Comparison of ENCODE assay signal across 8 cellular contexts in genomic region chr20:38032585-38033329, GRCh38. TPM values are rescaled to one million over a fixed set of nuclear protein-coding genes. Genes with fewer than 3 reads are reported as not detected.
DNase-seq lines count a peak whose midpoint lies in the region; ATAC-seq and TF ChIP-seq lines count a peak whose summit lies in the region.

No MANE protein-coding gene starts in this region.

- no peaks in the 10 kb centered on the region for H3K27me3 Mint-ChIP-seq in Calu3 (ENCODE audit: unreplicated experiment)

- no peaks in the 10 kb centered on the region for H3K27me3 ChIP-seq in trophoblast cell (ENCODE audit: insufficient read depth, low read length)

- H2BK12ac ChIP-seq in trophoblast cell (ENCODE audit: low read length) = no peak overlapping the region

- peak; percentile 63 for ATAC-seq in GM19395 (IDR thresholded peaks at IDR 0.05; ENCODE audit: unreplicated experiment)
- peak; percentile 48 for ATAC-seq in HG03439 (IDR thresholded peaks at IDR 0.05; ENCODE audit: unreplicated experiment)

- peak overlapping the region; percentile 38 for H2AK5ac ChIP-seq in trophoblast cell (ENCODE audit: low read length)

- peaks cover 0 to 10% of the 10 kb centered on the region in 2 experiments for H3K36me3 ChIP-seq in trophoblast cell (ENCODE audit: control insufficient read depth in 1 of 2, insufficient read depth in 2 of 2, low read length in 2 of 2)

- H2BK120ac ChIP-seq in trophoblast cell (ENCODE audit: insufficient read depth, low read length, poor library complexity) = peak overlapping the region; percentile 25

- no CpG with 5 or more reads among the region's 28 CpGs for WGBS in trophoblast cell (ENCODE audit: extremely low coverage, insufficient coverage, insufficient read length)

- intact Hi-C loops in Calu3 (cut with micrococcal nuclease; ENCODE audit: unreplicated experiment) = no loop called here

- H3K79me1 ChIP-seq in trophoblast cell (ENCODE audit: low read length) = peaks cover 11% of the 10 kb centered on the region

- H3K27ac ChIP-seq in VCaP (peak overlapping the region; percentile 95), trophoblast cell (ENCODE audit: low read depth, low read length) (no peak overlapping the region)

- peak overlapping the region; percentile 52 for H3K9ac ChIP-seq in trophoblast cell (ENCODE audit: low read length)

- H3K27ac Mint-ChIP-seq in Calu3 (ENCODE audit: unreplicated experiment) = peak overlapping the region; percentile 72

- peak overlapping the region; percentile 47 for H3K18ac ChIP-seq in trophoblast cell (ENCODE audit: low read length)

- H3K23ac ChIP-seq in trophoblast cell (ENCODE audit: low read length) = no peak overlapping the region

- peak overlapping the region; percentile 76 for H4K91ac ChIP-seq in trophoblast cell (ENCODE audit: low read depth, low read length)

- no peaks in the 10 kb centered on the region for H3K9me3 Mint-ChIP-seq in Calu3 (ENCODE audit: low read depth, unreplicated experiment)

- H2BK5ac ChIP-seq in trophoblast cell (ENCODE audit: low read depth, low read length, poor library complexity) = peak overlapping the region; percentile 20

- H3K4me1 Mint-ChIP-seq in Calu3 (ENCODE audit: low read depth, unreplicated experiment) = peaks cover 67% of the 10 kb centered on the region

- H2AFZ ChIP-seq in trophoblast cell (ENCODE audit: insufficient read depth, low read length, poor library complexity) = peak overlapping the region; percentile 58

- H3K4me3 Mint-ChIP-seq in Calu3 (ENCODE audit: low read depth, unreplicated experiment) = peak overlapping the region; percentile 78

- H3K14ac ChIP-seq in trophoblast cell (ENCODE audit: low read length) = peak overlapping the region; percentile 61

- TF ChIP-seq CTCF in Calu3 (IDR thresholded peaks at IDR 0.05; ENCODE audit: unreplicated experiment) (no peak), VCaP (conservative IDR thresholded peaks at IDR 0.05) (no peak), fibroblast of the aortic adventitia (IDR thresholded peaks at IDR 0.05; ENCODE audit: insufficient read depth, low read length) (no peak)

- no peaks in the 10 kb centered on the region for H3K9me3 ChIP-seq in trophoblast cell (ENCODE audit: insufficient read depth, low read depth, low read length)

- peak overlapping the region; percentile 95 for H4K8ac ChIP-seq in trophoblast cell (ENCODE audit: low read depth, low read length)

- peak overlapping the region; percentile 96 for H3K4me3 ChIP-seq in fibroblast of the aortic adventitia (ENCODE audit: low read depth, low read length)
- H3K4me3 ChIP-seq in trophoblast cell (ENCODE audit: low read depth, low read length) = peak overlapping the region; percentile 97

- peak overlapping the region; percentile 71 for H4K12ac ChIP-seq in trophoblast cell (ENCODE audit: low read depth, low read length)

- peaks cover 46% of the 10 kb centered on the region for H3K36me3 Mint-ChIP-seq in Calu3 (ENCODE audit: insufficient read depth, unreplicated experiment)

- no peak for DNase-seq in Calu3
- no peak for DNase-seq in fibroblast of the aortic adventitia (ENCODE audit: low read depth)
- DNase-seq in trophoblast cell = peak in 1 of 2 donors; percentile 12
- no peak for DNase-seq in KG1 (lab: John Stamatoyannopoulos, UW)
- no peak for DNase-seq in EL

- H3K4me2 ChIP-seq in trophoblast cell (ENCODE audit: low read length) = peak overlapping the region; percentile 79

- H3K4ac ChIP-seq in trophoblast cell (ENCODE audit: low read depth, low read length) = peak overlapping the region; percentile 23

- peaks cover 6 to 21% of the 10 kb centered on the region in 2 experiments for H3K4me1 ChIP-seq in trophoblast cell (ENCODE audit: control insufficient read depth in 1 of 2, insufficient read depth in 2 of 2, low read length in 2 of 2)

- CTCF ChIA-PET in Calu3 (lab: Charles Lee) = interaction anchor here (0.5 to 1.3 kb wide), 4 partner anchors 11 to 244 kb away, joined by 3 to 5 read pairs (median 3); no protein-coding TSS in a partner anchor

- H3K79me2 ChIP-seq in trophoblast cell (ENCODE audit: control insufficient read depth, insufficient read depth, low read length, poor library complexity) = peaks cover 15% of the 10 kb centered on the region

- BruUV-seq in Calu3 (replicated peaks; lab: Mats Ljungman, UMichigan) = TSS peak; percentile 67

RNA-seq across cellular contexts. Expression of gene TTI1, which starts 0.5 kb away (rescaled TPM):
- total RNA-seq in Calu3 (2022) (54.0 and 57.0 TPM in 2 replicates), fibroblast of the aortic adventitia (ENCODE audit: low replicate concordance) (4.3 and 26.0 TPM in 2 replicates)
- 14.6 and 14.7 TPM in 2 replicates for polyA plus RNA-seq in trophoblast cell (2013)

RNA-seq across cellular contexts. Expression of gene RPRD1B, which starts 0.8 kb away (rescaled TPM):
- total RNA-seq in Calu3 (2022) (53.5 and 61.8 TPM in 2 replicates), fibroblast of the aortic adventitia (ENCODE audit: low replicate concordance) (19.5 and 36.0 TPM in 2 replicates)
- 29.9 and 32.6 TPM in 2 replicates for polyA plus RNA-seq in trophoblast cell (2013)
